8 cellular contexts compared by ENCODE assay signal in the genomic region with DNA sequence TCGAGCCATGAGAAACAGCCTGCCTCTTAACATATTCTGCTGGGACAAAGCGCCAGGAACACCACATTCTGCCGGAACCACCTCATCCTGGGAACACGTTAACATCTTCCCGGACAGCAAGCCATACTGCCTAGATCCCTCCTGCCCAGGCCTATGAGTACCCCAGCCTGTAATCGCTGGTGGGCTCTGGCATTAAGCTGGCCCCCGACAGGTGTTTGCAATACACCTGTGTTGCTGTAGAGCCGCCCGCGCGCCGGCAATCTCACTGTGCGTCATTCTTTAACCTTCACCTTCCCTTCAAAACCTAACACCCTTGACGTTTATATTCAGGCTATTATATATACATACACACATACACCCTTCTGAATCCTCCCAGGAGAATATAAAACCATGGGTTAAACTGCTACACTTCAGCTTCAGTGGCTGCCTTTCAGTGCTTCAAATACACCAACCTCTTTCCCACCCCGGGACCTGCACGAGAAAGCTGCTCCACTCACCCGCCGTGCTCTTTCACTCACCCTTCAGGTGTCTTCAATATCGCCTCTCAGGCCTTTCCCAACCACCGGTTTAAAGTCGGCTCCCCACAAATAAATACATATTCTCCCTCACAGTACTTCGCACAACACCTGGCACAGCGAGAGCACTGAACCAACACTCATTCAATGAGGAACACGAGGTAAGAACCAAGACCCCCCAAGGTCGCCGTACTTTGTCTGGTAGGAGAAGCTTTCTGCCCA. TPM values are rescaled to one million over a fixed set of nuclear protein-coding genes. Genes with fewer than 3 reads are reported as not detected.
DNase-seq lines count a peak whose midpoint lies in the region; ATAC-seq, FAIRE-seq and TF ChIP-seq lines count a peak whose summit lies in the region.

No MANE protein-coding gene starts in this region.

- TF ChIP-seq CTCF in kidney (IDR thresholded peaks at IDR 0.05; ENCODE audit: borderline replicate concordance, extremely low read depth, insufficient read depth) (no peak), thoracic aorta (IDR thresholded peaks at IDR 0.05) (no peak)

- H3K4me1 ChIP-seq in kidney (ENCODE audit: control insufficient read depth in 1 of 2, insufficient read depth in 1 of 2, low read depth in 1 of 2, low read length in 2 of 2) (peaks cover 9 to 10% of the 10 kb centered on the region in 2 donors), thoracic aorta (ENCODE audit: control insufficient read depth in 1 of 2, low read depth in 2 of 2) (peaks cover 12 to 19% of the 10 kb centered on the region in 2 donors)

- peaks cover 21% of the 10 kb centered on the region for H3K36me3 Mint-ChIP-seq in activated T-cell treated with anti-CD3 and anti-CD28 coated beads, Interleukin-2, amount 50 U/mL, for 24 hours (ENCODE audit: low read depth)
- H3K36me3 Mint-ChIP-seq in activated naive CD4-positive, alpha-beta T cell treated with anti-CD3 and anti-CD28 coated beads, Interleukin-2, amount 50 U/mL, for 72 hours = peaks cover 0 to 8% of the 10 kb centered on the region in 2 donors

- H3K9me3 Mint-ChIP-seq in activated T-cell treated with anti-CD3 and anti-CD28 coated beads, Interleukin-2, amount 50 U/mL, for 24 hours = no peaks in the 10 kb centered on the region
- no peaks in the 10 kb centered on the region for H3K9me3 Mint-ChIP-seq in activated naive CD4-positive, alpha-beta T cell treated with anti-CD3 and anti-CD28 coated beads, Interleukin-2, amount 50 U/mL, for 72 hours

- H3K27me3 Mint-ChIP-seq in activated T-cell treated with anti-CD3 and anti-CD28 coated beads, Interleukin-2, amount 50 U/mL, for 24 hours = peaks cover 28% of the 10 kb centered on the region

- H3K4me3 Mint-ChIP-seq in activated T-cell treated with anti-CD3 and anti-CD28 coated beads, Interleukin-2, amount 50 U/mL, for 24 hours = peak overlapping the region; percentile 88

- peak overlapping the region; percentile 53 to 94 for H3K9ac ChIP-seq in kidney (ENCODE audit: low read length in 2 of 2)

- peaks cover 28% of the 10 kb centered on the region for H3K4me1 Mint-ChIP-seq in activated T-cell treated with anti-CD3 and anti-CD28 coated beads, Interleukin-2, amount 50 U/mL, for 24 hours (ENCODE audit: low read depth)

- DNase-seq in activated T-cell treated with anti-CD3 and anti-CD28 coated beads, Interleukin-2, amount 50 U/mL, for 24 hours = no peak
- DNase-seq in activated T-cell treated with anti-CD3 and anti-CD28 coated beads, Interleukin-2, amount 50 U/mL, for 48 hours = no peak
- DNase-seq in activated naive CD4-positive, alpha-beta T cell treated with anti-CD3 and anti-CD28 coated beads, Interleukin-2, amount 50 U/mL, for 72 hours (ENCODE audit: low spot score in 2 of 2) = no peak
- no peak for DNase-seq in kidney
- no peak for DNase-seq in thoracic aorta (ENCODE audit: low spot score)
- DNase-seq in NCI-H524 (lab: John Stamatoyannopoulos, UW) = no peak
- DNase-seq in NCI-H510A (lab: John Stamatoyannopoulos, UW) = no peak

- peaks cover 0 to 4% of the 10 kb centered on the region in 2 donors for H3K36me3 ChIP-seq in kidney (ENCODE audit: control insufficient read depth in 1 of 2, insufficient read depth in 2 of 2, low read length in 2 of 2)
- H3K36me3 ChIP-seq in thoracic aorta = no peaks in the 10 kb centered on the region

- intact Hi-C loops in kidney (cut with DNase I) = no loop called here

- peak overlapping the region in 1 of 2 donors; percentile 99 for H3K27ac ChIP-seq in kidney (ENCODE audit: low read depth in 2 of 2, low read length in 2 of 2)
- H3K27ac ChIP-seq in thoracic aorta = no peak overlapping the region

- peak overlapping the region; percentile 93 for H3K27ac Mint-ChIP-seq in activated T-cell treated with anti-CD3 and anti-CD28 coated beads, Interleukin-2, amount 50 U/mL, for 24 hours
- H3K27ac Mint-ChIP-seq in activated naive CD4-positive, alpha-beta T cell treated with anti-CD3 and anti-CD28 coated beads, Interleukin-2, amount 50 U/mL, for 72 hours = peak overlapping the region; percentile 62 to 78

- no peaks in the 10 kb centered on the region for H3K27me3 ChIP-seq in thoracic aorta (replicated peaks; ENCODE audit: insufficient read depth)

- no peak for FAIRE-seq in kidney (lab: Jason Lieb, UNC)

- H3K9me3 ChIP-seq in kidney (ENCODE audit: control insufficient read depth in 1 of 2, low read length in 2 of 2) = no peaks in the 10 kb centered on the region
- no peaks in the 10 kb centered on the region for H3K9me3 ChIP-seq in thoracic aorta

- H3K4me3 ChIP-seq in kidney (ENCODE audit: low read length in 2 of 2) (peak overlapping the region; percentile 94 to 99), thoracic aorta (peak overlapping the region; percentile 96)

- no peak for ATAC-seq in activated naive CD4-positive, alpha-beta T cell treated with anti-CD3 and anti-CD28 coated beads, Interleukin-2, amount 50 U/mL, for 72 hours
- no peak for ATAC-seq in thoracic aorta (ENCODE audit: insufficient number of reproducible peaks, low FRiP score, low read depth)
- no peak for ATAC-seq in GM19463 (IDR thresholded peaks at IDR 0.05; ENCODE audit: unreplicated experiment)

RNA-seq across cellular contexts. Expression of gene ENDOV, which starts 1.0 kb away (rescaled TPM):
- 10 to 100 TPM in 1 of 2 donors, 1 to 10 TPM in 1; 8.8 to 13.0 TPM for total RNA-seq in activated naive CD4-positive, alpha-beta T cell treated with anti-CD3 and anti-CD28 coated beads, Interleukin-2, amount 50 U/mL, for 72 hours
- 28.0 TPM for total RNA-seq in kidney
- polyA plus RNA-seq in kidney (ENCODE audit: insufficient read depth, low read depth, low replicate concordance) = 20.3 TPM
- total RNA-seq in thoracic aorta = 10 to 100 TPM; 27.3 to 46.7 TPM
